1 cellular context compared by ENCODE assay signal in genomic region chr10:31090894-31091607, GRCh38.
TF ChIP-seq lines count a peak whose summit lies in the region.

No MANE protein-coding gene starts in this region.

TF ChIP-seq in GM12878, 131 proteins besides CTCF, POLR2A, EP300 and RAD21 (continued from another document and continues in another):
- TF ChIP-seq, protein P1, sequence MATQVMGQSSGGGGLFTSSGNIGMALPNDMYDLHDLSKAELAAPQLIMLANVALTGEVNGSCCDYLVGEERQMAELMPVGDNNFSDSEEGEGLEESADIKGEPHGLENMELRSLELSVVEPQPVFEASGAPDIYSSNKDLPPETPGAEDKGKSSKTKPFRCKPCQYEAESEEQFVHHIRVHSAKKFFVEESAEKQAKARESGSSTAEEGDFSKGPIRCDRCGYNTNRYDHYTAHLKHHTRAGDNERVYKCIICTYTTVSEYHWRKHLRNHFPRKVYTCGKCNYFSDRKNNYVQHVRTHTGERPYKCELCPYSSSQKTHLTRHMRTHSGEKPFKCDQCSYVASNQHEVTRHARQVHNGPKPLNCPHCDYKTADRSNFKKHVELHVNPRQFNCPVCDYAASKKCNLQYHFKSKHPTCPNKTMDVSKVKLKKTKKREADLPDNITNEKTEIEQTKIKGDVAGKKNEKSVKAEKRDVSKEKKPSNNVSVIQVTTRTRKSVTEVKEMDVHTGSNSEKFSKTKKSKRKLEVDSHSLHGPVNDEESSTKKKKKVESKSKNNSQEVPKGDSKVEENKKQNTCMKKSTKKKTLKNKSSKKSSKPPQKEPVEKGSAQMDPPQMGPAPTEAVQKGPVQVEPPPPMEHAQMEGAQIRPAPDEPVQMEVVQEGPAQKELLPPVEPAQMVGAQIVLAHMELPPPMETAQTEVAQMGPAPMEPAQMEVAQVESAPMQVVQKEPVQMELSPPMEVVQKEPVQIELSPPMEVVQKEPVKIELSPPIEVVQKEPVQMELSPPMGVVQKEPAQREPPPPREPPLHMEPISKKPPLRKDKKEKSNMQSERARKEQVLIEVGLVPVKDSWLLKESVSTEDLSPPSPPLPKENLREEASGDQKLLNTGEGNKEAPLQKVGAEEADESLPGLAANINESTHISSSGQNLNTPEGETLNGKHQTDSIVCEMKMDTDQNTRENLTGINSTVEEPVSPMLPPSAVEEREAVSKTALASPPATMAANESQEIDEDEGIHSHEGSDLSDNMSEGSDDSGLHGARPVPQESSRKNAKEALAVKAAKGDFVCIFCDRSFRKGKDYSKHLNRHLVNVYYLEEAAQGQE (IDR thresholded peaks at IDR 0.05; ENCODE audit: low read depth, low read length), result no peak
- TF ChIP-seq NFIC (IDR thresholded peaks at IDR 0.05; ENCODE audit: low read depth, low read length), result peak; percentile 72
- TF ChIP-seq BCLAF1 (IDR thresholded peaks at IDR 0.05), result no peak
- TF ChIP-seq ZBTB33 (IDR thresholded peaks at IDR 0.05), result no peak
- TF ChIP-seq YY1 (IDR thresholded peaks at IDR 0.05; ENCODE audit: low read depth, low read length), result peak; percentile 43; the same call in 1 of the 2 replicates
- no peak for TF ChIP-seq STAT1 (conservative IDR thresholded peaks at IDR 0.05)
- no peak for TF ChIP-seq ETV6 (conservative IDR thresholded peaks at IDR 0.05 in 1 of 2, IDR thresholded peaks at IDR 0.05 in 1 of 2; ENCODE audit: borderline replicate concordance in 1 of 2, low read depth in 1 of 2)
- no peak for TF ChIP-seq ATF3 (IDR thresholded peaks at IDR 0.05; ENCODE audit: borderline replicate concordance, extremely low read depth, low read depth, low read length)
- TF ChIP-seq MYB (IDR thresholded peaks at IDR 0.05; ENCODE audit: borderline replicate concordance, low read depth, low read length), result peak; percentile 58; the same call in 1 of the 2 replicates
- peak; percentile 98 for TF ChIP-seq RUNX3 (IDR thresholded peaks at IDR 0.05; ENCODE audit: low read length)
- TF ChIP-seq RB1 (IDR thresholded peaks at IDR 0.05; ENCODE audit: borderline replicate concordance), result no peak
- TF ChIP-seq TARDBP (IDR thresholded peaks at IDR 0.05; ENCODE audit: borderline replicate concordance), result no peak
- no peak for TF ChIP-seq E4F1 (IDR thresholded peaks at IDR 0.05; ENCODE audit: borderline replicate concordance, partially characterized antibody)
- no peak for TF ChIP-seq RELA (IDR thresholded peaks at IDR 0.05; ENCODE audit: borderline replicate concordance, partially characterized antibody)
- no peak for TF ChIP-seq CREB1 (IDR thresholded peaks at IDR 0.05; ENCODE audit: low read depth)
- no peak for TF ChIP-seq CBX3 (IDR thresholded peaks at IDR 0.05; ENCODE audit: borderline replicate concordance, low read depth)
- TF ChIP-seq MTA2 (IDR thresholded peaks at IDR 0.05; ENCODE audit: low read depth), result peak; percentile 83
- TF ChIP-seq LARP7 (IDR thresholded peaks at IDR 0.05), result no peak
- TF ChIP-seq, protein P2, sequence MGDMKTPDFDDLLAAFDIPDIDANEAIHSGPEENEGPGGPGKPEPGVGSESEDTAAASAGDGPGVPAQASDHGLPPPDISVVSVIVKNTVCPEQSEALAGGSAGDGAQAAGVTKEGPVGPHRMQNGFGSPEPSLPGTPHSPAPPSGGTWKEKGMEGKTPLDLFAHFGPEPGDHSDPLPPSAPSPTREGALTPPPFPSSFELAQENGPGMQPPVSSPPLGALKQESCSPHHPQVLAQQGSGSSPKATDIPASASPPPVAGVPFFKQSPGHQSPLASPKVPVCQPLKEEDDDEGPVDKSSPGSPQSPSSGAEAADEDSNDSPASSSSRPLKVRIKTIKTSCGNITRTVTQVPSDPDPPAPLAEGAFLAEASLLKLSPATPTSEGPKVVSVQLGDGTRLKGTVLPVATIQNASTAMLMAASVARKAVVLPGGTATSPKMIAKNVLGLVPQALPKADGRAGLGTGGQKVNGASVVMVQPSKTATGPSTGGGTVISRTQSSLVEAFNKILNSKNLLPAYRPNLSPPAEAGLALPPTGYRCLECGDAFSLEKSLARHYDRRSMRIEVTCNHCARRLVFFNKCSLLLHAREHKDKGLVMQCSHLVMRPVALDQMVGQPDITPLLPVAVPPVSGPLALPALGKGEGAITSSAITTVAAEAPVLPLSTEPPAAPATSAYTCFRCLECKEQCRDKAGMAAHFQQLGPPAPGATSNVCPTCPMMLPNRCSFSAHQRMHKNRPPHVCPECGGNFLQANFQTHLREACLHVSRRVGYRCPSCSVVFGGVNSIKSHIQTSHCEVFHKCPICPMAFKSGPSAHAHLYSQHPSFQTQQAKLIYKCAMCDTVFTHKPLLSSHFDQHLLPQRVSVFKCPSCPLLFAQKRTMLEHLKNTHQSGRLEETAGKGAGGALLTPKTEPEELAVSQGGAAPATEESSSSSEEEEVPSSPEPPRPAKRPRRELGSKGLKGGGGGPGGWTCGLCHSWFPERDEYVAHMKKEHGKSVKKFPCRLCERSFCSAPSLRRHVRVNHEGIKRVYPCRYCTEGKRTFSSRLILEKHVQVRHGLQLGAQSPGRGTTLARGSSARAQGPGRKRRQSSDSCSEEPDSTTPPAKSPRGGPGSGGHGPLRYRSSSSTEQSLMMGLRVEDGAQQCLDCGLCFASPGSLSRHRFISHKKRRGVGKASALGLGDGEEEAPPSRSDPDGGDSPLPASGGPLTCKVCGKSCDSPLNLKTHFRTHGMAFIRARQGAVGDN (IDR thresholded peaks at IDR 0.05), result no peak; the same call in 1 of the 2 replicates
- 0 out of 2 replicates have a peak, but pooled peaks have one; percentile 40 for TF ChIP-seq IRF4 (IDR thresholded peaks at IDR 0.05; ENCODE audit: low read depth, low read length)
- TF ChIP-seq NBN (IDR thresholded peaks at IDR 0.05), result 0 out of 2 replicates have a peak, but pooled peaks have one; percentile 32
- TF ChIP-seq HSF1 (IDR thresholded peaks at IDR 0.05; ENCODE audit: low read depth, low read length), result no peak
- no peak for TF ChIP-seq POLR2AphosphoS2 (IDR thresholded peaks at IDR 0.05; ENCODE audit: low read depth, low read length)
- TF ChIP-seq, protein P3, sequence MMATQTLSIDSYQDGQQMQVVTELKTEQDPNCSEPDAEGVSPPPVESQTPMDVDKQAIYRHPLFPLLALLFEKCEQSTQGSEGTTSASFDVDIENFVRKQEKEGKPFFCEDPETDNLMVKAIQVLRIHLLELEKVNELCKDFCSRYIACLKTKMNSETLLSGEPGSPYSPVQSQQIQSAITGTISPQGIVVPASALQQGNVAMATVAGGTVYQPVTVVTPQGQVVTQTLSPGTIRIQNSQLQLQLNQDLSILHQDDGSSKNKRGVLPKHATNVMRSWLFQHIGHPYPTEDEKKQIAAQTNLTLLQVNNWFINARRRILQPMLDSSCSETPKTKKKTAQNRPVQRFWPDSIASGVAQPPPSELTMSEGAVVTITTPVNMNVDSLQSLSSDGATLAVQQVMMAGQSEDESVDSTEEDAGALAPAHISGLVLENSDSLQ (IDR thresholded peaks at IDR 0.05), result peak; percentile 36; the same call in 1 of the 2 replicates
- no peak for TF ChIP-seq POLR2AphosphoS5 (IDR thresholded peaks at IDR 0.05; ENCODE audit: low read length)
- TF ChIP-seq PML (IDR thresholded peaks at IDR 0.05; ENCODE audit: low read length), result no peak
- no peak for TF ChIP-seq ZSCAN29 (IDR thresholded peaks at IDR 0.05)
- TF ChIP-seq YBX1 (IDR thresholded peaks at IDR 0.05), result no peak
- TF ChIP-seq FOXM1 (IDR thresholded peaks at IDR 0.05; ENCODE audit: low read depth, low read length), result peak; percentile 55
- no peak for TF ChIP-seq ASH2L (IDR thresholded peaks at IDR 0.05; ENCODE audit: borderline replicate concordance, low read depth)
- peak; percentile 58 to 71 for TF ChIP-seq BHLHE40 (IDR thresholded peaks at IDR 0.05; ENCODE audit: borderline replicate concordance in 1 of 2, low read depth in 2 of 2, low read length in 1 of 2)
- no peak for TF ChIP-seq GABPA (IDR thresholded peaks at IDR 0.05; ENCODE audit: low read depth)
- peak; percentile 18; the same call in 1 of the 2 replicates for TF ChIP-seq CREM (IDR thresholded peaks at IDR 0.05; ENCODE audit: low read depth)
- no peak for TF ChIP-seq CHD1 (IDR thresholded peaks at IDR 0.05; ENCODE audit: low read depth, low read length)
- TF ChIP-seq, protein P4, sequence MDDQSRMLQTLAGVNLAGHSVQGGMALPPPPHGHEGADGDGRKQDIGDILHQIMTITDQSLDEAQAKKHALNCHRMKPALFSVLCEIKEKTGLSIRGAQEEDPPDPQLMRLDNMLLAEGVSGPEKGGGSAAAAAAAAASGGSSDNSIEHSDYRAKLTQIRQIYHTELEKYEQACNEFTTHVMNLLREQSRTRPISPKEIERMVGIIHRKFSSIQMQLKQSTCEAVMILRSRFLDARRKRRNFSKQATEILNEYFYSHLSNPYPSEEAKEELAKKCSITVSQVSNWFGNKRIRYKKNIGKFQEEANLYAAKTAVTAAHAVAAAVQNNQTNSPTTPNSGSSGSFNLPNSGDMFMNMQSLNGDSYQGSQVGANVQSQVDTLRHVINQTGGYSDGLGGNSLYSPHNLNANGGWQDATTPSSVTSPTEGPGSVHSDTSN (IDR thresholded peaks at IDR 0.05; ENCODE audit: insufficient replicate concordance, low read depth, low read length), result no peak
- no peak for TF ChIP-seq ZNF24 (IDR thresholded peaks at IDR 0.05)
- peak; percentile 84; the same call in 1 of the 2 replicates for TF ChIP-seq PAX5 (IDR thresholded peaks at IDR 0.05; ENCODE audit: borderline replicate concordance, low read depth, low read length)
- peak; percentile 62 for TF ChIP-seq DPF2 (IDR thresholded peaks at IDR 0.05)
- TF ChIP-seq IRF3 (IDR thresholded peaks at IDR 0.05), result no peak
- TF ChIP-seq FOS (IDR thresholded peaks at IDR 0.05; ENCODE audit: borderline replicate concordance, extremely low read depth, insufficient read length), result no peak
- TF ChIP-seq TCF3 (IDR thresholded peaks at IDR 0.05; ENCODE audit: borderline replicate concordance, insufficient read depth, low read depth, low read length), result 0 out of 2 replicates have a peak, but pooled peaks have one; percentile 7
